25 cellular contexts compared by ENCODE assay signal in the genomic region with DNA sequence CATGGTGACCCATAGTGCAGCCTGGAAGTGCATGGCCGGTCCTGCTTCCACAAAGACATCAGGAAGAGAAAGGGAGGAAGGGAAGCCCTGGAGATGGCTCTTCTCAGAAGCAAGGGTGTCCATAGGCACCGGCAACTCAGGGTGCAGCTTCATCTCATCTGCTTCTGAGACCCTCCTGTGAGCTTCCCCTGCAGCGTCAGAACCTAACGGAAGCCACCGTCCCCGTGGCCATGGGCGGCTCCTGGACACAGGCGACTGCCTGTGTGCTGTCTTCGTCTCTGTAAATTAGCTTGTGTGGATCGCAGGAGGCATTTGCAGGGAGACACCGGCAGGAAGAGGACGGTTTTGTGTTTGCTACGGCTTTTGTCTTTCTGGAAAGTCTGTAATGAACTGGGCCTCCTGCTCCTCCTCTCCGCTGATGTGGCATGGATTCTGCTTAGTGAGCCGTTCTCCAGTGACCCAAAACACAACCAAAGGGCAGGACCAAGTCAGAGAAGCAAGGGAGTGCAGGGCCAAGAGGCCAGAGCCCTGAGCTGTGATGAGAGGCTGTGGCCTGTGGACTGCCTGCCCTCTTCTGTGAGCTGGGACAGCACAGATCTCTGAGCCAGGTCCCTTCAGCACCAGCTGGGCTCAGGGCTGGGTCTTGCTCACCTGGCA. TPM values are rescaled to one million over a fixed set of nuclear protein-coding genes. Genes with fewer than 3 reads are reported as not detected.
DNase-seq lines count a peak whose midpoint lies in the region; ATAC-seq and TF ChIP-seq lines count a peak whose summit lies in the region.
"Had no signal": no experiment of that assay in that cellular context is flagged by ENCODE, and none has a peak within 500 bp of the region (broad histone marks: within the 10 kb centered on the region; RNA-seq: fewer than 3 reads in every experiment).

No MANE protein-coding gene starts in this region.

- H3K9me3 ChIP-seq in Peyer's patch (no peaks in the 10 kb centered on the region), spleen (peaks cover 0 to 5% (median 2%) of the 10 kb centered on the region in 8 donors)

- intact Hi-C loops in activated naive CD4-positive, alpha-beta T cell treated with anti-CD3 and anti-CD28 coated beads for 36 hours (cut with micrococcal nuclease) = no loop called here
- intact Hi-C loops in spleen (cut with DNase I; ENCODE audit: low total_unique reads) = no loop called here

- no peak for TF ChIP-seq POLR2A in Peyer's patch (IDR thresholded peaks at IDR 0.05)
- TF ChIP-seq POLR2A in spleen (IDR thresholded peaks at IDR 0.05) = no peak

- H3K27me3 Mint-ChIP-seq in activated naive CD4-positive, alpha-beta T cell treated with anti-CD3 and anti-CD28 coated beads for 36 hours (ENCODE audit: low read depth) = no peaks in the 10 kb centered on the region
- H3K27me3 Mint-ChIP-seq: activated CD4-positive, alpha-beta T cell treated with anti-CD3 and anti-CD28 coated beads, Interleukin-2, amount 10 ng/mL, durations not matched to agents 24 days and 14 days; CD4-positive, alpha-beta T cell; T-cell had no signal

- CTCF ChIA-PET in activated naive CD4-positive, alpha-beta T cell treated with anti-CD3 and anti-CD28 coated beads for 36 hours (lab: Charles Lee) = no interaction called here

- H3K4me1 ChIP-seq in Peyer's patch (no peaks in the 10 kb centered on the region), spleen (peaks cover 0 to 19% (median 8%) of the 10 kb centered on the region in 6 donors)
- H3K4me1 ChIP-seq: ascending aorta, left lung had no signal

- H3K4me3 Mint-ChIP-seq in activated naive CD4-positive, alpha-beta T cell treated with anti-CD3 and anti-CD28 coated beads for 36 hours = no peak overlapping the region
- H3K4me3 Mint-ChIP-seq: activated CD4-positive, alpha-beta T cell treated with anti-CD3 and anti-CD28 coated beads, Interleukin-2, amount 10 ng/mL, durations not matched to agents 24 days and 14 days; CD4-positive, alpha-beta T cell; T-cell had no signal

- H3K27ac Mint-ChIP-seq in activated naive CD4-positive, alpha-beta T cell treated with anti-CD3 and anti-CD28 coated beads for 36 hours = no peak overlapping the region
- H3K27ac Mint-ChIP-seq: activated CD4-positive, alpha-beta T cell treated with anti-CD3 and anti-CD28 coated beads, Interleukin-2, amount 10 ng/mL, durations not matched to agents 24 days and 14 days; CD4-positive, alpha-beta T cell; T-cell had no signal

- H3K36me3 Mint-ChIP-seq in activated naive CD4-positive, alpha-beta T cell treated with anti-CD3 and anti-CD28 coated beads for 36 hours (ENCODE audit: low read depth) = no peaks in the 10 kb centered on the region
- H3K36me3 Mint-ChIP-seq: T-cell had no signal

- H3K4me1 Mint-ChIP-seq in activated naive CD4-positive, alpha-beta T cell treated with anti-CD3 and anti-CD28 coated beads for 36 hours (ENCODE audit: low read depth) = peaks cover 4% of the 10 kb centered on the region
- H3K4me1 Mint-ChIP-seq: activated CD4-positive, alpha-beta T cell treated with anti-CD3 and anti-CD28 coated beads, Interleukin-2, amount 10 ng/mL, durations not matched to agents 24 days and 14 days had no signal

- H3K4me3 ChIP-seq in Peyer's patch (no peak overlapping the region), spleen (no peak overlapping the region)
- H3K4me3 ChIP-seq: ascending aorta, esophagus muscularis mucosa, left lung had no signal

- H3K27me3 ChIP-seq in Peyer's patch = no peaks in the 10 kb centered on the region
- peaks cover 0 to 15% (median 0%) of the 10 kb centered on the region in 7 donors for H3K27me3 ChIP-seq in spleen (replicated peaks in 1 of 7)
- H3K27me3 ChIP-seq: ascending aorta, left lung had no signal

- TF ChIP-seq CTCF in Peyer's patch (IDR thresholded peaks at IDR 0.05) (no peak), spleen (IDR thresholded peaks at IDR 0.05 in 8 of 11, conservative IDR thresholded peaks at IDR 0.05 in 3 of 11) (no peak)

- H3K36me3 ChIP-seq in Peyer's patch (no peaks in the 10 kb centered on the region), spleen (no peaks in the 10 kb centered on the region)
- H3K36me3 ChIP-seq: ascending aorta, esophagus muscularis mucosa, left lung had no signal

- ATAC-seq in HG03045 (IDR thresholded peaks at IDR 0.05; ENCODE audit: unreplicated experiment) (no peak), GM18867 (IDR thresholded peaks at IDR 0.05; ENCODE audit: unreplicated experiment) (no peak)
- ATAC-seq: left lung, right cardiac atrium, T-cell had no signal

- 84 to 93% (median 87%) methylated on average over 15 of the region's 15 CpGs for WGBS in spleen, 5 donors

- peak; percentile 2 for DNase-seq in activated naive CD4-positive, alpha-beta T cell treated with anti-CD3 and anti-CD28 coated beads for 36 hours
- DNase-seq in activated naive CD4-positive, alpha-beta T cell treated with anti-CD3 and anti-CD28 coated beads, Interleukin-2, amount 50 U/mL, for 16 hours = no peak
- DNase-seq in Peyer's patch (peak in 2 of 3 donors; percentile 15 to 28), mesenteric fat pad (ENCODE audit: low spot score) (peak; percentile 85), spleen (peak; percentile 41), NCI-H2107 (lab: John Stamatoyannopoulos, UW) (no peak)
- DNase-seq: activated CD4-positive, alpha-beta T cell treated with anti-CD3 and anti-CD28 coated beads, Interleukin-2, amount 10 ng/mL, durations not matched to agents 24 days and 14 days; activated CD8-positive, alpha-beta memory T cell treated with anti-CD3 and anti-CD28 coated beads, Interleukin-2, amount 50 U/mL, for 48 hours; activated naive CD4-positive, alpha-beta T cell; DMS 273 treated with DMSO at 0.1 percent for 48 hours; effector CD8-positive, alpha-beta T cell; NCI-H2171 treated with DMSO at 0.1 percent for 48 hours; NCI-H526; SHP77 had no signal

- H3K9me3 Mint-ChIP-seq in activated naive CD4-positive, alpha-beta T cell treated with anti-CD3 and anti-CD28 coated beads for 36 hours = no peaks in the 10 kb centered on the region
- H3K9me3 Mint-ChIP-seq: activated CD4-positive, alpha-beta T cell treated with anti-CD3 and anti-CD28 coated beads, Interleukin-2, amount 10 ng/mL, durations not matched to agents 24 days and 14 days; CD4-positive, alpha-beta T cell; T-cell had no signal

- H3K27ac ChIP-seq in Peyer's patch = no peak overlapping the region
- H3K27ac ChIP-seq in spleen = no peak overlapping the region
- H3K27ac ChIP-seq: ascending aorta, esophagus muscularis mucosa, left lung had no signal

RNA-seq across cellular contexts. Expression of a gene that starts 2.5 kb away (rescaled TPM):
- not detected for total RNA-seq in activated naive CD4-positive, alpha-beta T cell treated with anti-CD3 and anti-CD28 coated beads for 36 hours
- not detected for total RNA-seq in Peyer's patch
- total RNA-seq in mesenteric fat pad = not detected
- under 1 TPM in 3 of 7 donors, not detected in 4; 0.32 to 0.46 (median 0.43) TPM for total RNA-seq in spleen
- polyA plus RNA-seq in spleen = under 1 TPM; 0.09 to 0.15 (median 0.13) TPM
- total RNA-seq: activated CD4-positive, alpha-beta T cell treated with anti-CD3 and anti-CD28 coated beads, Interleukin-2, amount 10 ng/mL, durations not matched to agents 24 days and 14 days; ascending aorta; CD4-positive, alpha-beta T cell; esophagus muscularis mucosa; G401; left lung; mucosa of gallbladder; right cardiac atrium; T-cell; temporal lobe had no signal
- polyA plus RNA-seq: right cardiac atrium had no signal

RNA-seq across cellular contexts. Expression of a gene that starts 11.5 kb away (rescaled TPM):
- under 1 TPM in 1 of 2 experiments, not detected in 1; 0.10 TPM for total RNA-seq in activated naive CD4-positive, alpha-beta T cell treated with anti-CD3 and anti-CD28 coated beads for 36 hours
- total RNA-seq in Peyer's patch = 1 to 10 TPM in 1 of 4 donors, under 1 TPM in 1, not detected in 2; 0.88 to 1.7 TPM
- not detected for total RNA-seq in mesenteric fat pad
- total RNA-seq in spleen = not detected
- polyA plus RNA-seq in spleen = not detected
- total RNA-seq: ascending aorta; CD4-positive, alpha-beta T cell; mucosa of gallbladder; T-cell had no signal

Comparison
In these comparisons a context has a peak if more than half of its experiments do, and no peak if none do; other contexts are left out.
1. DNase-seq: peak in activated naive CD4-positive, alpha-beta T cell treated with anti-CD3 and anti-CD28 coated beads for 36 hours (single experiment), Peyer's patch (2 of 3), mesenteric fat pad (single experiment) and spleen (single experiment); none in activated naive CD4-positive, alpha-beta T cell treated with anti-CD3 and anti-CD28 coated beads, Interleukin-2, amount 50 U/mL, for 16 hours (single experiment) and NCI-H2107 (single experiment).